Comparison of ENCODE assay signal across 8 cellular contexts in the genomic region with DNA sequence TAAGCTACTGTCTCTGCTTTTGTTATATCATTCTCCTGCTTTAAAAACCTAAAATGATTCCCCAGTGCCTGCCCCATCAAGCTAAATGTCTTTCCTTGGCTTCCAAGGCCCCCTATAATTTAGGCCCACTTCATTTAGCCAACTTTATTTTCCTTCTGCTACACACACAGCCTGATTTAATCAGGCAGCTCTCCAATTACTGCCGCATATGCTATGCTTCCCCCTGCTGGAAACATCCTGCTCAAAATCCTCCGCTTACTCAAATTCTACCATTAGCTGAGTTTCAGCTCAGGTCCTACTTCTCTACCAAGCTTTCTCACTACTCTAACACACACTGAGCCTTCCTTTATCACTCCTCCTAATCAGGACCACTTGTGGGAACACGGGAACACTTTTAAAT. TPM values are rescaled to one million over a fixed set of nuclear protein-coding genes. Genes with fewer than 3 reads are reported as not detected.
DNase-seq lines count a peak whose midpoint lies in the region; ATAC-seq, FAIRE-seq and TF ChIP-seq lines count a peak whose summit lies in the region.

No MANE protein-coding gene starts in this region.

- no peak for TF ChIP-seq POLR2A in HepG2 (IDR thresholded peaks at IDR 0.05; ENCODE audit: insufficient read depth in 1 of 2, low read depth in 2 of 2, low read length in 2 of 2)

- no peaks in the 10 kb centered on the region for H3K27me3 ChIP-seq in Karpas-422 (ENCODE audit: low read length)
- no peaks in the 10 kb centered on the region for H3K27me3 ChIP-seq in HepG2 (ENCODE audit: control insufficient read depth in 1 of 2, insufficient read depth in 2 of 2, low read length in 2 of 2)
- H3K27me3 ChIP-seq in effector memory CD4-positive, alpha-beta T cell (replicated peaks; ENCODE audit: control insufficient read depth, insufficient read depth, low read length, poor library complexity, severe bottlenecking): no peaks in the 10 kb centered on the region

- H3K9me3 ChIP-seq in Karpas-422 (ENCODE audit: low read length) (no peaks in the 10 kb centered on the region), HepG2 (ENCODE audit: low read length) (no peaks in the 10 kb centered on the region)
- no peaks in the 10 kb centered on the region for H3K9me3 ChIP-seq in effector memory CD4-positive, alpha-beta T cell (ENCODE audit: control insufficient read depth, low read length)

- intact Hi-C loops in HepG2 (cut with micrococcal nuclease; ENCODE audit: unreplicated experiment): no loop called here

- H3K4me1 ChIP-seq in Karpas-422 (ENCODE audit: low read length) (peaks cover 22% of the 10 kb centered on the region), HepG2 (ENCODE audit: insufficient read depth, low read length) (no peaks in the 10 kb centered on the region)
- no peaks in the 10 kb centered on the region for H3K4me1 ChIP-seq in effector memory CD4-positive, alpha-beta T cell (ENCODE audit: control insufficient read depth, insufficient read depth, low read length, poor library complexity, severe bottlenecking)

- ATAC-seq in HepG2: peak; percentile 46; the same call in 2 of the 3 replicates
- no peak for ATAC-seq in HG02870 (IDR thresholded peaks at IDR 0.05; ENCODE audit: unreplicated experiment)

- TF ChIP-seq CTCF in GM10266 (IDR thresholded peaks at IDR 0.05; ENCODE audit: control insufficient read depth, insufficient read depth, low read depth, missing control alignments) (peak; percentile 12), HepG2 (CRISPR knock-in tag; IDR thresholded peaks at IDR 0.05) (peak; percentile 29; the same call in 1 of the 2 replicates)

- no peak overlapping the region for H3K27ac ChIP-seq in Karpas-422 (ENCODE audit: low read length)
- no peak overlapping the region for H3K27ac ChIP-seq in HepG2 (ENCODE audit: extremely low read length, insufficient read depth, low read length)
- no peak overlapping the region for H3K27ac ChIP-seq in effector memory CD4-positive, alpha-beta T cell (ENCODE audit: insufficient read depth, low read length, poor library complexity, severe bottlenecking)

- 92% methylated on average over 3 of the region's 3 CpGs for WGBS in HepG2 (ENCODE audit: low lambda C conversion rate)

- H3K4me3 ChIP-seq in Karpas-422 (ENCODE audit: low read length): no peak overlapping the region
- no peak overlapping the region for H3K4me3 ChIP-seq in HepG2 (replicated peaks in 1 of 3; ENCODE audit: insufficient read depth in 1 of 3, low read depth in 2 of 3, low read length in 3 of 3)
- H3K4me3 ChIP-seq in effector memory CD4-positive, alpha-beta T cell (ENCODE audit: insufficient read depth, low read depth, low read length, poor library complexity, severe bottlenecking): no peak overlapping the region

- no TSS peak for BruUV-seq in HepG2 (replicated peaks; lab: Mats Ljungman, UMichigan)

- CTCF ChIA-PET in HepG2 (lab: Yijun Ruan, JAX; ENCODE audit: low intra/inter-chr PET ratio, low total read pairs): no interaction called here

- H3K9ac ChIP-seq in Karpas-422 (ENCODE audit: low read length) (no peak overlapping the region), HepG2 (ENCODE audit: insufficient read depth, low read depth, low read length) (no peak overlapping the region)

- FAIRE-seq in HepG2 (lab: Jason Lieb, UNC): peak; percentile 76

- no peaks in the 10 kb centered on the region for H3K9me2 ChIP-seq in Karpas-422 (replicated peaks; ENCODE audit: insufficient read depth, low read length)

- H2AFZ ChIP-seq in Karpas-422 (ENCODE audit: low read length): no peak overlapping the region
- no peak overlapping the region for H2AFZ ChIP-seq in HepG2 (ENCODE audit: low read length)

- TF ChIP-seq RAD21 in HepG2 (CRISPR knock-in tag; IDR thresholded peaks at IDR 0.05): no peak

- DNase-seq in GM10266 (ENCODE audit: extremely low spot score) (no peak), Karpas-422 (peak; percentile 61), amniotic epithelial cell (ENCODE audit: low read depth) (peak; percentile 37), HepG2 (ENCODE audit: low spot score) (peak; percentile 4), NK-92 (lab: John Stamatoyannopoulos, UW; ENCODE audit: unreplicated experiment) (no peak)
- no peak for DNase-seq in effector CD8-positive, alpha-beta T cell (lab: John Stamatoyannopoulos, UW)
- DNase-seq in effector memory CD4-positive, alpha-beta T cell: no peak

- H4K20me1 ChIP-seq in Karpas-422 (ENCODE audit: insufficient read depth, low read depth, low read length) (no peaks in the 10 kb centered on the region), HepG2 (ENCODE audit: insufficient read depth, low read length) (no peaks in the 10 kb centered on the region)

- 0 out of 2 replicates have a peak, but pooled peaks cover 3% of the 10 kb centered on the region for H3K36me3 ChIP-seq in Karpas-422 (ENCODE audit: insufficient read depth, low read length)
- H3K36me3 ChIP-seq in HepG2 (replicated peaks in 1 of 2; ENCODE audit: control insufficient read depth in 1 of 2, insufficient read depth in 2 of 2, low read length in 2 of 2): peaks cover 1 to 16% of the 10 kb centered on the region in 2 experiments; a peak in 3 of 5 replicates
- H3K36me3 ChIP-seq in effector memory CD4-positive, alpha-beta T cell (ENCODE audit: control insufficient read depth, insufficient read depth, low read length): peaks cover 3% of the 10 kb centered on the region

- TF ChIP-seq EP300 in HepG2 (IDR thresholded peaks at IDR 0.05; ENCODE audit: low read depth in 2 of 2, low read length in 2 of 2) (no peak), HepG2 (CRISPR knock-in tag; IDR thresholded peaks at IDR 0.05; ENCODE audit: borderline replicate concordance) (no peak)

- H3K4me2 ChIP-seq in Karpas-422 (ENCODE audit: low read depth, low read length, poor library complexity, severe bottlenecking) (no peak overlapping the region), HepG2 (ENCODE audit: low read depth, low read length) (no peak overlapping the region)

- POLR2A ChIA-PET in HepG2 (lab: Yijun Ruan, JAX): interaction anchor here (0.7 kb wide), 1 partner anchor 1524 kb away, joined by 3 read pairs; no protein-coding TSS in a partner anchor

- in situ Hi-C loops in HepG2 (cut with HindIII; ENCODE audit: extremely low pct_ligation_motif_present, low pct_unique_long_range_greater_than_20kb): loop anchor here (25.0 kb wide), 1 partner anchor 215 kb away; no protein-coding TSS in a partner anchor

- peaks cover 11% of the 10 kb centered on the region for H3K79me2 ChIP-seq in Karpas-422 (ENCODE audit: low read length)
- peaks cover 3% of the 10 kb centered on the region for H3K79me2 ChIP-seq in HepG2 (ENCODE audit: insufficient read depth, low read length)

TF ChIP-seq in HepG2, 621 proteins besides CTCF, POLR2A, EP300 and RAD21:
- no peak for TF ChIP-seq KMT2A (CRISPR knock-in tag; IDR thresholded peaks at IDR 0.05)
- TF ChIP-seq NFRKB (IDR thresholded peaks at IDR 0.05): no peak
- TF ChIP-seq TBL1XR1 (IDR thresholded peaks at IDR 0.05; ENCODE audit: borderline replicate concordance, low read length, partially characterized antibody): no peak
- no peak for TF ChIP-seq HNF4G (IDR thresholded peaks at IDR 0.05; ENCODE audit: borderline replicate concordance, low read depth, low read length)
- TF ChIP-seq HNF4G (CRISPR knock-in tag; IDR thresholded peaks at IDR 0.05; ENCODE audit: borderline replicate concordance, low read depth): no peak
- TF ChIP-seq POLR2AphosphoS2 (IDR thresholded peaks at IDR 0.05; ENCODE audit: low read depth, low read length): no peak
- no peak for TF ChIP-seq THAP11 (CRISPR knock-in tag; IDR thresholded peaks at IDR 0.05)
TF ChIP-seq in HepG2: peak in this region for 0.

RNA-seq across cellular contexts. Expression of a gene that starts 17.0 kb away (rescaled TPM):
- 13.7 and 46.1 TPM in 2 replicates for total RNA-seq in Karpas-422 (2014; rRNA removed; shearing (Covaris generic); ENCODE audit: low replicate concordance)
- total RNA-seq in HepG2 (2016; rRNA removed; fragmentation: Illumina TruSeq; extraction: Trizol): 63.0 and 127 TPM in 2 replicates
- 6.3 and 8.5 TPM in 2 replicates for total RNA-seq in HepG2 (2016; cell fraction: cytosol; rRNA removed; fragmentation: Illumina TruSeq; extraction: Trizol; ENCODE audit: low read depth)
- 61.8 and 127 TPM in 2 replicates for total RNA-seq in HepG2 (2016; cell fraction: insoluble cytoplasmic fraction; rRNA removed; fragmentation: Illumina TruSeq; extraction: Trizol)
- 14.0 and 16.8 TPM in 2 replicates for total RNA-seq in HepG2 (2016; cell fraction: membrane; rRNA removed; fragmentation: Illumina TruSeq; extraction: Trizol)
- 117 and 132 TPM in 2 replicates for total RNA-seq in HepG2 (2016; cell fraction: nucleus; rRNA removed; fragmentation: Illumina TruSeq; extraction: Trizol)
- polyA plus RNA-seq in HepG2 (2011; rRNA removed): 143 and 170 TPM in 2 replicates
- polyA plus RNA-seq in HepG2 (2011; cell fraction: cytosol; rRNA removed): 88.8 and 129 TPM in 2 replicates
- polyA plus RNA-seq in HepG2 (2011; cell fraction: nucleus; rRNA removed): 38.3 and 46.9 TPM in 2 replicates
- 131 and 146 TPM in 2 replicates for polyA plus RNA-seq in HepG2 (2012)
- 7.2 and 7.3 TPM in 2 replicates for polyA plus RNA-seq in HepG2 (2016; cell fraction: cytosol; fragmentation: Illumina TruSeq; extraction: Trizol; ENCODE audit: low read depth)
- polyA plus RNA-seq in HepG2 (2016; cell fraction: insoluble cytoplasmic fraction; fragmentation: Illumina TruSeq; extraction: Trizol; ENCODE audit: low read depth): 51.7 and 54.1 TPM in 2 replicates
- 12.2 and 13.2 TPM in 2 replicates for polyA plus RNA-seq in HepG2 (2016; cell fraction: membrane; fragmentation: Illumina TruSeq; extraction: Trizol; ENCODE audit: low read depth)
- polyA plus RNA-seq in HepG2 (2016; cell fraction: nucleus; fragmentation: Illumina TruSeq; extraction: Trizol; ENCODE audit: insufficient read depth, low read depth): 124 and 129 TPM in 2 replicates
- 28.8 and 70.3 TPM in 2 replicates for polyA minus RNA-seq in HepG2 (2011; rRNA and poly(A)+ RNA removed; ENCODE audit: low replicate concordance)
- 106 and 122 TPM in 2 replicates for polyA minus RNA-seq in HepG2 (2011; cell fraction: cytosol; rRNA and poly(A)+ RNA removed)
- polyA minus RNA-seq in HepG2 (2011; cell fraction: nucleus; rRNA and poly(A)+ RNA removed): 61.7 and 77.6 TPM in 2 replicates

Comparison
In these comparisons a context has a peak if more than half of its experiments do, and no peak if none do; other contexts are left out.
1. DNase-seq: peak in Karpas-422 (single experiment), amniotic epithelial cell (single experiment) and HepG2 (single experiment); none in GM10266 (single experiment), effector CD8-positive, alpha-beta T cell (single experiment), NK-92 (single experiment) and effector memory CD4-positive, alpha-beta T cell (0 of 3).